In the genomic region with DNA sequence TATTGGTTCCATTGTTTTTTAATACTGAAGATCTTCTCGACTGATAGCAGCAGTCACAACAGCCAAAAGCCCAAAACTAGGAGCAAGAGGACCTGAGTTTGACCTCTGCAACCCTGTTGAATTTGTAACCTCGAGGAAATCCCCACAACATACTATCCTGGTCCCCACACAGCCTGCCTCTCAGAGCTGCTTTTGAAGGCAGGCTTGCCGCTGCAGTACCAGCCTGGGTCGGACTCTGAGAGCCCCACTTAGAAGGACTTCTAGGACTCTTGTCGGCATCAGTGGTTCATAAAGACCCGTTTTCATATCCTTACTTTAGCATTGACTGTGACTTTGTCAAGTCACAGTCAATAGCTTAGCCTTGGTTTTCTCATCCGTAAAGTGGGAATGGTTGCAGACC, we compare ENCODE assay signal across 16 cellular contexts. TPM values are rescaled to one million over a fixed set of nuclear protein-coding genes. Genes with fewer than 3 reads are reported as not detected.
DNase-seq lines count a peak whose midpoint lies in the region; ATAC-seq and TF ChIP-seq lines count a peak whose summit lies in the region.
"Had no signal": no experiment of that assay in that cellular context is flagged by ENCODE, and none has a peak within 500 bp of the region (broad histone marks: within the 10 kb centered on the region; RNA-seq: fewer than 3 reads in every experiment).

No MANE protein-coding gene starts in this region.

- DNase-seq in activated effector memory CD4-positive, alpha-beta T cell treated with anti-CD3 and anti-CD28 coated beads, Interleukin-2, amount 50 U/mL, for 16 hours = peak; percentile 64
- DNase-seq in activated effector memory CD4-positive, alpha-beta T cell treated with Interleukin-2 at 50 U/mL for 16 hours = no peak
- DNase-seq in DMS79 treated with DMSO at 0.1 percent for 48 hours (lab: John Stamatoyannopoulos, UW) (peak; percentile 31), DMS 273 (lab: John Stamatoyannopoulos, UW; ENCODE audit: unreplicated experiment) (no peak), endothelial cell (ENCODE audit: low spot score) (no peak)
- DNase-seq in natural killer cell treated with Interleukin-12 subunit alpha and Interleukin-12 subunit beta and Interleukin-15 and Interleukin-18, amount 100 ng/mL, for 72 hours (ENCODE audit: low spot score) = no peak
- DNase-seq: KBM-7, left colon, NCI-H187, NCI-H345, posterior cingulate gyrus, SJCRH30, testis had no signal

- peaks cover 50% of the 10 kb centered on the region for H3K4me1 Mint-ChIP-seq in activated naive CD8-positive, alpha-beta T cell (ENCODE audit: low read depth)
- H3K4me1 Mint-ChIP-seq in natural killer cell treated with Interleukin-12 subunit alpha and Interleukin-12 subunit beta and Interleukin-15 and Interleukin-18, amount 100 ng/mL, for 72 hours (ENCODE audit: low read depth in 2 of 2) = peaks cover 41 to 55% of the 10 kb centered on the region in 2 donors
- peaks cover 9% of the 10 kb centered on the region for H3K4me1 Mint-ChIP-seq in endothelial cell (ENCODE audit: unreplicated experiment)
- H3K4me1 Mint-ChIP-seq: neural crest cell had no signal

- H3K4me3 Mint-ChIP-seq in activated naive CD8-positive, alpha-beta T cell = peak overlapping the region; percentile 69
- H3K4me3 Mint-ChIP-seq in natural killer cell treated with Interleukin-12 subunit alpha and Interleukin-12 subunit beta and Interleukin-15 and Interleukin-18, amount 100 ng/mL, for 72 hours = peak overlapping the region; percentile 34
- H3K4me3 Mint-ChIP-seq in endothelial cell (ENCODE audit: unreplicated experiment) = no peak overlapping the region
- H3K4me3 Mint-ChIP-seq: neural crest cell had no signal

- TF ChIP-seq CTCF in endothelial cell (IDR thresholded peaks at IDR 0.05; ENCODE audit: unreplicated experiment) = no peak

- no peak for ATAC-seq in natural killer cell treated with Interleukin-12 subunit alpha and Interleukin-12 subunit beta and Interleukin-15 and Interleukin-18, amount 100 ng/mL, for 72 hours
- ATAC-seq in GM18858 (IDR thresholded peaks at IDR 0.05; ENCODE audit: unreplicated experiment) = no peak

- no peaks in the 10 kb centered on the region for H3K9me3 Mint-ChIP-seq in activated naive CD8-positive, alpha-beta T cell (ENCODE audit: low read depth)
- no peaks in the 10 kb centered on the region for H3K9me3 Mint-ChIP-seq in natural killer cell treated with Interleukin-12 subunit alpha and Interleukin-12 subunit beta and Interleukin-15 and Interleukin-18, amount 100 ng/mL, for 72 hours
- H3K9me3 Mint-ChIP-seq in endothelial cell (ENCODE audit: unreplicated experiment) = no peaks in the 10 kb centered on the region
- H3K9me3 Mint-ChIP-seq: neural crest cell had no signal

- H3K27ac Mint-ChIP-seq in activated naive CD8-positive, alpha-beta T cell = peak overlapping the region; percentile 82
- H3K27ac Mint-ChIP-seq in natural killer cell treated with Interleukin-12 subunit alpha and Interleukin-12 subunit beta and Interleukin-15 and Interleukin-18, amount 100 ng/mL, for 72 hours = peak overlapping the region; percentile 64 to 77
- no peak overlapping the region for H3K27ac Mint-ChIP-seq in endothelial cell (ENCODE audit: unreplicated experiment)

- no peaks in the 10 kb centered on the region for H3K36me3 Mint-ChIP-seq in activated naive CD8-positive, alpha-beta T cell
- H3K36me3 Mint-ChIP-seq in natural killer cell treated with Interleukin-12 subunit alpha and Interleukin-12 subunit beta and Interleukin-15 and Interleukin-18, amount 100 ng/mL, for 72 hours = no peaks in the 10 kb centered on the region
- H3K36me3 Mint-ChIP-seq in endothelial cell (ENCODE audit: low read depth, unreplicated experiment) = no peaks in the 10 kb centered on the region

- H3K27me3 Mint-ChIP-seq in activated naive CD8-positive, alpha-beta T cell = no peaks in the 10 kb centered on the region
- no peaks in the 10 kb centered on the region for H3K27me3 Mint-ChIP-seq in natural killer cell treated with Interleukin-12 subunit alpha and Interleukin-12 subunit beta and Interleukin-15 and Interleukin-18, amount 100 ng/mL, for 72 hours
- peaks cover 6% of the 10 kb centered on the region for H3K27me3 Mint-ChIP-seq in endothelial cell (ENCODE audit: unreplicated experiment)

RNA-seq across cellular contexts. Expression of gene EBF4, which starts 49.3 kb away (rescaled TPM):
- 10 to 100 TPM; 14.8 to 31.4 TPM for total RNA-seq in natural killer cell treated with Interleukin-12 subunit alpha and Interleukin-12 subunit beta and Interleukin-15 and Interleukin-18, amount 100 ng/mL, for 72 hours
- 5.9 TPM for total RNA-seq in endothelial cell (ENCODE audit: unreplicated experiment)

RNA-seq across cellular contexts. Expression of gene CPXM1, which starts 58.5 kb away (rescaled TPM):
- 10 to 100 TPM; 47.8 to 53.5 TPM for total RNA-seq in natural killer cell treated with Interleukin-12 subunit alpha and Interleukin-12 subunit beta and Interleukin-15 and Interleukin-18, amount 100 ng/mL, for 72 hours
- total RNA-seq in endothelial cell (ENCODE audit: unreplicated experiment) = 139 TPM

Comparison
In these comparisons a context has a peak if more than half of its experiments do, and no peak if none do; other contexts are left out.
1. DNase-seq: peak in activated effector memory CD4-positive, alpha-beta T cell treated with anti-CD3 and anti-CD28 coated beads, Interleukin-2, amount 50 U/mL, for 16 hours (single experiment) and DMS79 treated with DMSO at 0.1 percent for 48 hours (single experiment); none in activated effector memory CD4-positive, alpha-beta T cell treated with Interleukin-2 at 50 U/mL for 16 hours (single experiment), natural killer cell treated with Interleukin-12 subunit alpha and Interleukin-12 subunit beta and Interleukin-15 and Interleukin-18, amount 100 ng/mL, for 72 hours (single experiment), DMS 273 (single experiment) and endothelial cell (single experiment).